In the genomic region with DNA sequence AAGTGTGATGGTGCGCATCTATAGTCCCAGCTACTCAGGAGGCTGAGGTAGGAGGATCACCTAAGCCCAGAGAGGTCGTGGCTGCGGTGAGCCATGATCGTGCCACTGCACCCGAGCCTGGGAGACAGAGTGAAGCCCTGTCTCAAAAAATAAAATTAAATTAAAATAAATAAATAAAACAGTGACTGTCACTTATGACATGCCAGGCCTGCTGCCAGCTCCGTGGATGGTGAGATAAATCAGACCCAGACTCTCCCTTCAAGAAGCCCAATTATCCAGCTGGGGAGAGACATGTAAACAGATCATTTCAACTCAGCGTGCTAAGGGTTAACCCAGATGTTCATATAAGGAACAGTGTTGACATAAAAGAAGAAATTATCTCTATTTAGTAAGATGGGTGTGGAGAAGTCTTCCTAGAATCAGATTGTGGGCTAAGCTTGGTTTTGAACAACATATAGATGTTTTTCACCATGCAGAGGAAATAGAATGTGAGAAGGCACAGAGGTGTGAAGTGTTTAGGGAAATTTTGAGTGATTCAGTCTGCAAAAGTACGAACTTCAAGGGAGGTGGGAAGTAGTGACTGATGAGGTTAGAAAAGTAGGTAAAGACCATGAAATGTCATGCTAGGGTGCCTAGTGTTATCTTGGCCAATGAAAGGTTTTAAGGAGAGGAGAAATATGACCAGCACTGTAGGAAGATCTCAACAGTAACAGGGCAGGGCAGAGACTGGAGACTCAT, we compare ENCODE assay signal across 13 cellular contexts. TPM values are rescaled to one million over a fixed set of nuclear protein-coding genes. Genes with fewer than 3 reads are reported as not detected.
DNase-seq lines count a peak whose midpoint lies in the region; ATAC-seq and TF ChIP-seq lines count a peak whose summit lies in the region.
"Had no signal": no experiment of that assay in that cellular context is flagged by ENCODE, and none has a peak within 500 bp of the region (broad histone marks: within the 10 kb centered on the region; RNA-seq: fewer than 3 reads in every experiment).

No MANE protein-coding gene starts in this region.

- peaks cover 57% of the 10 kb centered on the region for H3K36me3 Mint-ChIP-seq in activated CD4-positive, alpha-beta T cell treated with anti-CD3 and anti-CD28 coated beads for 36 hours (ENCODE audit: low read depth)
- peaks cover 36% of the 10 kb centered on the region for H3K36me3 Mint-ChIP-seq in HFFc6 (ENCODE audit: low read depth)
- H3K36me3 Mint-ChIP-seq in activated naive CD4-positive, alpha-beta T cell treated with anti-CD3 and anti-CD28 coated beads, Interleukin-2, amount 50 U/mL, for 72 hours, result peaks cover 25 to 30% of the 10 kb centered on the region in 2 donors
- no peaks in the 10 kb centered on the region for H3K36me3 Mint-ChIP-seq in natural killer cell
- peaks cover 10% of the 10 kb centered on the region for H3K36me3 Mint-ChIP-seq in glutamatergic neuron (ENCODE audit: unreplicated experiment)

- no peak overlapping the region for H3K4me3 ChIP-seq in MG63
- H3K4me3 ChIP-seq: stomach had no signal

- peak; percentile 83 for ATAC-seq in activated CD4-positive, alpha-beta T cell treated with anti-CD3 and anti-CD28 coated beads for 36 hours
- ATAC-seq in activated naive CD4-positive, alpha-beta T cell treated with anti-CD3 and anti-CD28 coated beads, Interleukin-2, amount 50 U/mL, for 72 hours, result peak; percentile 84 to 86
- peak; percentile 74 to 88 (median 79) for ATAC-seq in natural killer cell

- intact Hi-C loops in activated CD4-positive, alpha-beta T cell treated with anti-CD3 and anti-CD28 coated beads for 36 hours (cut with DNase I, micrococcal nuclease), result loop anchor here (1.0 to 5.0 kb wide), 6 partner anchors 38 to 542 kb away; partner anchors contain the start of genes RBBP4 (in 1 of the 2) and RNF19B (in 1 of the 2)
- intact Hi-C loops in natural killer cell (cut with micrococcal nuclease), result loop anchor here (1.0 to 10.0 kb wide), 2 partner anchors 18 to 174 kb away; partner anchors contain the start of genes S100PBP and YARS1

- TF ChIP-seq CTCF in HFFc6 (IDR thresholded peaks at IDR 0.05) (no peak), natural killer cell (IDR thresholded peaks at IDR 0.05) (no peak), glutamatergic neuron (IDR thresholded peaks at IDR 0.05; ENCODE audit: partially characterized antibody, unreplicated experiment) (no peak)

- peaks cover 57% of the 10 kb centered on the region for H3K4me1 Mint-ChIP-seq in activated CD4-positive, alpha-beta T cell treated with anti-CD3 and anti-CD28 coated beads for 36 hours
- H3K4me1 Mint-ChIP-seq in HFFc6 (ENCODE audit: low read depth) (peaks cover 63% of the 10 kb centered on the region), natural killer cell (peaks cover 46 to 48% of the 10 kb centered on the region in 2 donors), glutamatergic neuron (ENCODE audit: low read depth, unreplicated experiment) (no peaks in the 10 kb centered on the region)

- H3K9me3 Mint-ChIP-seq in activated CD4-positive, alpha-beta T cell treated with anti-CD3 and anti-CD28 coated beads for 36 hours (ENCODE audit: low read depth), result no peaks in the 10 kb centered on the region
- H3K9me3 Mint-ChIP-seq in HFFc6, result no peaks in the 10 kb centered on the region
- H3K9me3 Mint-ChIP-seq in activated naive CD4-positive, alpha-beta T cell treated with anti-CD3 and anti-CD28 coated beads, Interleukin-2, amount 50 U/mL, for 72 hours, result no peaks in the 10 kb centered on the region
- H3K9me3 Mint-ChIP-seq in natural killer cell, result peaks cover 0 to 2% of the 10 kb centered on the region in 2 donors
- peaks cover 2% of the 10 kb centered on the region for H3K9me3 Mint-ChIP-seq in glutamatergic neuron (ENCODE audit: unreplicated experiment)

- H3K27me3 ChIP-seq in MG63, result no peaks in the 10 kb centered on the region
- H3K27me3 ChIP-seq: stomach had no signal

- H3K27me3 Mint-ChIP-seq in activated CD4-positive, alpha-beta T cell treated with anti-CD3 and anti-CD28 coated beads for 36 hours, result no peaks in the 10 kb centered on the region
- H3K27me3 Mint-ChIP-seq in HFFc6 (ENCODE audit: insufficient read depth) (no peaks in the 10 kb centered on the region), natural killer cell (ENCODE audit: low read depth in 2 of 2) (no peaks in the 10 kb centered on the region), glutamatergic neuron (ENCODE audit: unreplicated experiment) (peaks cover 2% of the 10 kb centered on the region)

- POLR2A ChIA-PET in activated CD4-positive, alpha-beta T cell treated with anti-CD3 and anti-CD28 coated beads for 36 hours (lab: Charles Lee), result interaction anchor here (0.5 to 0.8 kb wide), 4 partner anchors 18 to 278 kb away, joined by 4 to 11 read pairs (median 6); partner anchors contain the start of gene YARS1

- peak overlapping the region; percentile 91 for H3K27ac Mint-ChIP-seq in activated CD4-positive, alpha-beta T cell treated with anti-CD3 and anti-CD28 coated beads for 36 hours
- H3K27ac Mint-ChIP-seq in HFFc6, result peak overlapping the region; percentile 78
- peak overlapping the region; percentile 89 to 95 for H3K27ac Mint-ChIP-seq in activated naive CD4-positive, alpha-beta T cell treated with anti-CD3 and anti-CD28 coated beads, Interleukin-2, amount 50 U/mL, for 72 hours
- peak overlapping the region; percentile 90 to 93 for H3K27ac Mint-ChIP-seq in natural killer cell
- no peak overlapping the region for H3K27ac Mint-ChIP-seq in glutamatergic neuron (ENCODE audit: unreplicated experiment)

- H3K4me3 Mint-ChIP-seq in activated CD4-positive, alpha-beta T cell treated with anti-CD3 and anti-CD28 coated beads for 36 hours, result peak overlapping the region; percentile 26
- H3K4me3 Mint-ChIP-seq in HFFc6 (peak overlapping the region; percentile 71), natural killer cell (peak overlapping the region; percentile 84), glutamatergic neuron (ENCODE audit: unreplicated experiment) (no peak overlapping the region)

- H3K9me3 ChIP-seq in MG63, result peaks cover 6% of the 10 kb centered on the region; the same call in 1 of the 2 replicates
- H3K9me3 ChIP-seq: stomach had no signal

- CTCF ChIA-PET in activated CD4-positive, alpha-beta T cell treated with anti-CD3 and anti-CD28 coated beads for 36 hours (lab: Charles Lee), result interaction anchor here (0.7 to 1.8 kb wide), 3 partner anchors 25 to 135 kb away, joined by 4 read pairs; no protein-coding TSS in a partner anchor

- H3K36me3 ChIP-seq in MG63, result peaks cover 90% of the 10 kb centered on the region

- DNase-seq in activated CD4-positive, alpha-beta T cell treated with anti-CD3 and anti-CD28 coated beads for 36 hours, result peak; percentile 27
- DNase-seq in activated CD4-positive, alpha-beta T cell treated with anti-CD3 and anti-CD28 coated beads for 1 hour, result no peak
- DNase-seq in HFFc6 (no peak), natural killer cell (no peak), glutamatergic neuron (no peak), germinal center (ENCODE audit: low spot score) (no peak), MG63 (no peak)
- peak in 1 of 2 donors; percentile 14 for DNase-seq in activated naive CD4-positive, alpha-beta T cell treated with anti-CD3 and anti-CD28 coated beads, Interleukin-2, amount 50 U/mL, for 72 hours (ENCODE audit: low spot score in 2 of 2)
- DNase-seq: activated effector memory CD4-positive, alpha-beta T cell treated with Interleukin-2 at 50 U/mL for 16 hours; GDM1; KBM-7; NCI-H446 treated with DMSO at 0.1 percent for 48 hours; stomach had no signal

RNA-seq across cellular contexts. Expression of gene YARS1, which starts 18.3 kb away (rescaled TPM):
- 100 to 1,000 TPM; 259 to 309 TPM for total RNA-seq in activated CD4-positive, alpha-beta T cell treated with anti-CD3 and anti-CD28 coated beads for 36 hours
- 100 to 1,000 TPM in 4 of 6 experiments, 10 to 100 TPM in 2; 92.5 to 122 (median 107) TPM for total RNA-seq in HFFc6 (2021; fragmentation: NEBNext Ultra II Directional; extraction: Animal tissue kit (Norgen Biotek cat#: 25700))
- 100 to 1,000 TPM; 217 to 236 TPM for total RNA-seq in activated naive CD4-positive, alpha-beta T cell treated with anti-CD3 and anti-CD28 coated beads, Interleukin-2, amount 50 U/mL, for 72 hours
- total RNA-seq in natural killer cell (100 to 1,000 TPM; 163 to 223 (median 197) TPM), glutamatergic neuron (ENCODE audit: unreplicated experiment) (197 TPM)
- total RNA-seq in MG63 (2014; rRNA removed; shearing (Covaris generic); ENCODE audit: low replicate concordance), result 95.0 and 160 TPM in 2 replicates

RNA-seq across cellular contexts. Expression of gene S100PBP, which starts 18.6 kb away (rescaled TPM):
- total RNA-seq in activated CD4-positive, alpha-beta T cell treated with anti-CD3 and anti-CD28 coated beads for 36 hours, result 10 to 100 TPM; 27.9 to 34.3 TPM
- total RNA-seq in HFFc6 (2021; fragmentation: NEBNext Ultra II Directional; extraction: Animal tissue kit (Norgen Biotek cat#: 25700)), result 10 to 100 TPM; 20.0 to 24.9 (median 21.6) TPM
- 10 to 100 TPM; 41.5 to 73.0 TPM for total RNA-seq in activated naive CD4-positive, alpha-beta T cell treated with anti-CD3 and anti-CD28 coated beads, Interleukin-2, amount 50 U/mL, for 72 hours
- 100 to 1,000 TPM in 1 of 3 donors, 10 to 100 TPM in 2; 84.5 to 114 (median 85.5) TPM for total RNA-seq in natural killer cell
- total RNA-seq in glutamatergic neuron (ENCODE audit: unreplicated experiment), result 40.1 TPM
- total RNA-seq in MG63 (2014; rRNA removed; shearing (Covaris generic); ENCODE audit: low replicate concordance), result 28.5 and 38.5 TPM in 2 replicates
